ENCODE assay signal across 8 cellular contexts in the genomic region with DNA sequence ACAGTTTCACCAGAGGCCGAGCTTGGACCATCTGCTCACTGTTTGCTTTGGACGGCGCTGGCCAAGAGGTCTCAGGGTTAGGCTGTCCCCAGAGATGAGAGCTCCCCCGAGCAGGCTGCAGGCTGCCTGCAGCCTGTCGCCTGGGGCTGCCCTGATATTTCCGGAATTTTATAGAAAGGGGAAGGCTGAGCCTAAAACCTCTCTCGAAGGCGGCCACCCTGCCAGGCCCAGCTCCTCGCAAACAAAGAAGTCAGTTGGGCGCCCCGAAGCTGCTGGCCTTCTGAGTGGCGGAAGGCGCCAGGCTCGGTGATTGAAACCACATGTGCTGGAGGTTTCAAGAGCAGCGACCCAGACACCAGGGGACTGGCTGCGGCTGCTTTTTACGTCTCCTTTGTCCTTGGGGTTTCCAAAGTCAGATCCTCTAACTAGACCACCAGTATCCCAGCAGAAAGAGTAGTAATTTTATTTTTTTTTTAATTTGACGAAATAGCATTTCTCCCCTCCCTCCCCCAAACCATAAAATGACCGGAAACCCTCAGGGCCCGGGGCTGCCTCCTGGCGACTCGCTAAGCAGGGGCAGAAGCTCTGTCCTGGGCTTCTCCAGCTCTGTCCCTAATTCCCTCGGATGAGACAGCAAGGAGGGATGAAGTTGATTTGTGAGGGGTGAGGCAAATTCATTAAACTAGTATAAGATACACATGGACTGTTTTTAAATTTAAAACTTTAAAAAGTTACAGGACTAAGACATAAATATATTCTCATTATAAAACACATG. TPM values are rescaled to one million over a fixed set of nuclear protein-coding genes. Genes with fewer than 3 reads are reported as not detected.
DNase-seq lines count a peak whose midpoint lies in the region; ATAC-seq and TF ChIP-seq lines count a peak whose summit lies in the region.

No MANE protein-coding gene starts in this region.

- no peaks in the 10 kb centered on the region for H3K79me2 ChIP-seq in neural progenitor cell (ENCODE audit: low read depth)

- peak; percentile 27 for TF ChIP-seq CTCF in fibroblast of villous mesenchyme (IDR thresholded peaks at IDR 0.05; ENCODE audit: insufficient read depth, low read depth, low read length)
- TF ChIP-seq CTCF in neural progenitor cell (IDR thresholded peaks at IDR 0.05): no peak

- peak overlapping the region; percentile 70 for H3K4me3 Mint-ChIP-seq in neural progenitor cell
- H3K4me3 Mint-ChIP-seq in T-helper 2 cell treated with Interferon-gamma antibody and Interleukin-4, amounts not matched to agents 5 μg/mL and 100 μg/mL, for 36 hours: no peak overlapping the region

- peaks cover 26% of the 10 kb centered on the region for H3K4me1 Mint-ChIP-seq in neural progenitor cell
- no peaks in the 10 kb centered on the region for H3K4me1 Mint-ChIP-seq in T-helper 2 cell treated with Interferon-gamma antibody and Interleukin-4, amounts not matched to agents 5 μg/mL and 100 μg/mL, for 36 hours (ENCODE audit: low read depth)

- no peaks in the 10 kb centered on the region for H3K36me3 Mint-ChIP-seq in neural progenitor cell
- H3K36me3 Mint-ChIP-seq in T-helper 2 cell treated with Interferon-gamma antibody and Interleukin-4, amounts not matched to agents 5 μg/mL and 100 μg/mL, for 36 hours (ENCODE audit: low read depth): no peaks in the 10 kb centered on the region

- no peaks in the 10 kb centered on the region for H3K36me3 ChIP-seq in BLaER1 treated with 17β-estradiol and CSF1 and Interleukin-3, amounts not matched to agents 10 nM and 100 nM
- no peaks in the 10 kb centered on the region for H3K36me3 ChIP-seq in neural progenitor cell

- peaks cover 0 to 4% (median 0%) of the 10 kb centered on the region in 11 experiments; a peak in 1 of 22 replicates for H3K9me3 ChIP-seq in BLaER1 treated with 17β-estradiol and CSF1 and Interleukin-3, amounts not matched to agents 10 nM and 100 nM (replicated peaks in 1 of 11)
- H3K9me3 ChIP-seq in neural progenitor cell (ENCODE audit: low read depth): no peaks in the 10 kb centered on the region

- H3K4me1 ChIP-seq in BLaER1 treated with 17β-estradiol and CSF1 and Interleukin-3, amounts not matched to agents 10 nM and 100 nM: peaks cover 10 to 25% (median 15%) of the 10 kb centered on the region in 10 experiments
- peaks cover 7% of the 10 kb centered on the region for H3K4me1 ChIP-seq in neural progenitor cell

- H4K20me1 ChIP-seq in BLaER1 treated with 17β-estradiol and CSF1 and Interleukin-3, amounts not matched to agents 10 nM and 100 nM: no peaks in the 10 kb centered on the region
- no peaks in the 10 kb centered on the region for H4K20me1 ChIP-seq in neural progenitor cell (ENCODE audit: low read depth)

- H3F3A ChIP-seq in neural progenitor cell (ENCODE audit: low read depth): peaks cover 11% of the 10 kb centered on the region

- DNase-seq in NOMO-1 (lab: John Stamatoyannopoulos, UW; ENCODE audit: unreplicated experiment in 2 of 2) (peak; percentile 74 to 77), fibroblast of villous mesenchyme (ENCODE audit: low read depth) (peak; percentile 88), neural progenitor cell (ENCODE audit: low spot score) (peak; percentile 75), NCI-H2196 treated with DMSO at 0.1 percent for 48 hours (lab: John Stamatoyannopoulos, UW; ENCODE audit: unreplicated experiment) (no peak), 8988T (no peak)
- no peak for DNase-seq in T-helper 2 cell treated with Interferon-gamma antibody and Interleukin-4, amounts not matched to agents 5 μg/mL and 100 μg/mL, for 36 hours (ENCODE audit: low spot score)

- peaks cover 7% of the 10 kb centered on the region for H3K9me3 Mint-ChIP-seq in neural progenitor cell
- no peaks in the 10 kb centered on the region for H3K9me3 Mint-ChIP-seq in T-helper 2 cell treated with Interferon-gamma antibody and Interleukin-4, amounts not matched to agents 5 μg/mL and 100 μg/mL, for 36 hours

- H2AFZ ChIP-seq in neural progenitor cell (replicated peaks): peak overlapping the region; percentile 20

- ATAC-seq in HG02571 (IDR thresholded peaks at IDR 0.05; ENCODE audit: unreplicated experiment): no peak

- H3K4me3 ChIP-seq in BLaER1 treated with 17β-estradiol and CSF1 and Interleukin-3, amounts not matched to agents 10 nM and 100 nM: peak overlapping the region in 8 of 10 experiments; percentile 5 to 41 (median 30); a peak in 10 of 20 replicates
- H3K4me3 ChIP-seq in fibroblast of villous mesenchyme (ENCODE audit: low read depth, low read length) (no peak overlapping the region), neural progenitor cell (no peak overlapping the region)

- no peaks in the 10 kb centered on the region for H3K27me3 ChIP-seq in BLaER1 treated with 17β-estradiol and CSF1 and Interleukin-3, amounts not matched to agents 10 nM and 100 nM
- H3K27me3 ChIP-seq in neural progenitor cell: no peaks in the 10 kb centered on the region

- no peaks in the 10 kb centered on the region for H3K27me3 Mint-ChIP-seq in neural progenitor cell (ENCODE audit: insufficient read depth, low read depth)
- H3K27me3 Mint-ChIP-seq in T-helper 2 cell treated with Interferon-gamma antibody and Interleukin-4, amounts not matched to agents 5 μg/mL and 100 μg/mL, for 36 hours (ENCODE audit: low read depth): no peaks in the 10 kb centered on the region

- H3K4me2 ChIP-seq in BLaER1 treated with 17β-estradiol and CSF1 and Interleukin-3, amounts not matched to agents 10 nM and 100 nM: peak overlapping the region; percentile 69 to 84 (median 79)
- H3K4me2 ChIP-seq in neural progenitor cell: peak overlapping the region; percentile 12

- H3K9ac ChIP-seq in BLaER1 treated with 17β-estradiol and CSF1 and Interleukin-3, amounts not matched to agents 10 nM and 100 nM: peak overlapping the region; percentile 64 to 84 (median 80)
- no peak overlapping the region for H3K9ac ChIP-seq in neural progenitor cell

- peak overlapping the region; percentile 97 for H3K27ac Mint-ChIP-seq in neural progenitor cell
- no peak overlapping the region for H3K27ac Mint-ChIP-seq in T-helper 2 cell treated with Interferon-gamma antibody and Interleukin-4, amounts not matched to agents 5 μg/mL and 100 μg/mL, for 36 hours

- H3K27ac ChIP-seq in BLaER1 treated with 17β-estradiol and CSF1 and Interleukin-3, amounts not matched to agents 10 nM and 100 nM: peak overlapping the region; percentile 68 to 93 (median 87); a peak in 21 of 22 replicates
- H3K27ac ChIP-seq in neural progenitor cell: no peak overlapping the region

RNA-seq across cellular contexts. Expression of a gene that starts 57.4 kb away (rescaled TPM):
- total RNA-seq in fibroblast of villous mesenchyme (115 and 147 TPM in 2 replicates), neural progenitor cell (ENCODE audit: low replicate concordance) (5.7 and 10.7 TPM in 2 replicates)

Comparison
In these comparisons a context has a peak if more than half of its experiments do, and no peak if none do; other contexts are left out.
1. H3K4me3 ChIP-seq: peak in BLaER1 treated with 17β-estradiol and CSF1 and Interleukin-3, amounts not matched to agents 10 nM and 100 nM (8 of 10); none in fibroblast of villous mesenchyme (single experiment) and neural progenitor cell (single experiment).
2. DNase-seq: peak in NOMO-1 (2 of 2), fibroblast of villous mesenchyme (single experiment) and neural progenitor cell (single experiment); none in NCI-H2196 treated with DMSO at 0.1 percent for 48 hours (single experiment), 8988T (single experiment) and T-helper 2 cell treated with Interferon-gamma antibody and Interleukin-4, amounts not matched to agents 5 μg/mL and 100 μg/mL, for 36 hours (single experiment).